In the genomic region with DNA sequence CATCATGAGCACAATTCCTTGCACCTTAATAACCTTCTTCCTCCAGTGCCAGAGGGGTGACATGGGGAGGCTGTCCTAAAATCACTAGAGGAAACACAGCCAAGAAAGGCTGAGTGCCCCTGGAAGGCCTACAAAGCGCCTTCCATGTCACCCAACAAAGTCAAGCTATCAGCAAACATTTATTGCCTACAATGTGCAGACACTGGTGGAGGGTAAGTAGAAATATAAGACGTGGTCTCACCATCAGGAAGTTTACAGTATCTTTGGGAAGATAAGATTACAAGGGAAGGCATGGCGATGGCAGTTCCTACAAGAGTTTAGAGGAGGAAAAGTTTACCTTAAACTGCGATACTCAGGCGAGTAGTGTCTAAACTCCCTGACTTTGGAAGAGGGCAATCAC, we compare ENCODE assay signal across 23 cellular contexts.
"Had no signal": no experiment of that assay in that cellular context is flagged by ENCODE, and none has a peak within 500 bp of the region (broad histone marks: within the 10 kb centered on the region; RNA-seq: fewer than 3 reads in every experiment).

No MANE protein-coding gene starts in this region.

- H3K27me3 Mint-ChIP-seq: central memory CD8-positive, alpha-beta T cell; naive thymus-derived CD8-positive, alpha-beta T cell; stimulated activated memory B cell treated with anti-CD40 and anti-IgM and Interleukin-4, amounts not matched to agents 10 μg/mL and 1 μg/mL and 100 μg/mL, for 72 hours; stimulated activated naive CD8-positive, alpha-beta T cell treated with anti-CD3 and anti-CD28 coated beads, Interleukin-15, Interleukin-2, amounts not matched to agents 100 ng/mL and 50 ng/mL, for 24 hours had no signal

- H3K9me3 ChIP-seq: esophagus squamous epithelium, mucosa of descending colon, ovary, spleen, testis, tibial nerve had no signal

- H3K27me3 ChIP-seq: esophagus squamous epithelium, ovary, spleen, testis, tibial nerve had no signal

- H3K27ac ChIP-seq: epithelial cell of prostate, esophagus squamous epithelium, ovary, spleen, testis had no signal

- H3K27ac Mint-ChIP-seq: progenitor cell of endocrine pancreas; stimulated activated memory B cell treated with anti-CD40 and anti-IgM and Interleukin-4, amounts not matched to agents 10 μg/mL and 1 μg/mL and 100 μg/mL, for 72 hours; stimulated activated naive CD8-positive, alpha-beta T cell treated with anti-CD3 and anti-CD28 coated beads, Interleukin-15, Interleukin-2, amounts not matched to agents 100 ng/mL and 50 ng/mL, for 24 hours had no signal

- DNase-seq: effector memory CD4-positive, alpha-beta T cell; esophagus squamous epithelium; foreskin melanocyte; head of caudate nucleus; hippocampal formation; kidney glomerular epithelial cell; mucosa of descending colon; naive thymus-derived CD8-positive, alpha-beta T cell; nucleus accumbens; ovary; right cardiac atrium; spleen; stimulated activated CD4-positive, alpha-beta T cell treated with anti-CD3 and anti-CD28 coated beads, Interleukin-15, amount 100 ng/mL, for 24 hours; stimulated activated CD4-positive, alpha-beta T cell treated with anti-CD3 and anti-CD28 coated beads, Interleukin-1b, Interleukin-23, amount 100 ng/mL, for 48 hours; stimulated activated CD4-positive, alpha-beta T cell treated with anti-CD3 and anti-CD28 coated beads, Interleukin-4, amount 100 ng/mL, for 24 hours; testis had no signal

- H3K4me3 ChIP-seq: esophagus squamous epithelium, mucosa of descending colon, ovary, spleen, testis, tibial nerve had no signal

- H3K9me3 Mint-ChIP-seq: central memory CD8-positive, alpha-beta T cell; naive thymus-derived CD8-positive, alpha-beta T cell; neural crest cell; stimulated activated memory B cell treated with anti-CD40 and anti-IgM and Interleukin-4, amounts not matched to agents 10 μg/mL and 1 μg/mL and 100 μg/mL, for 72 hours; stimulated activated naive CD8-positive, alpha-beta T cell treated with anti-CD3 and anti-CD28 coated beads, Interleukin-15, Interleukin-2, amounts not matched to agents 100 ng/mL and 50 ng/mL, for 24 hours had no signal

- H3K36me3 ChIP-seq: ovary had no signal

- H3K4me3 Mint-ChIP-seq: central memory CD8-positive, alpha-beta T cell; naive thymus-derived CD8-positive, alpha-beta T cell; neural crest cell; stimulated activated memory B cell treated with anti-CD40 and anti-IgM and Interleukin-4, amounts not matched to agents 10 μg/mL and 1 μg/mL and 100 μg/mL, for 72 hours; stimulated activated naive CD8-positive, alpha-beta T cell treated with anti-CD3 and anti-CD28 coated beads, Interleukin-15, Interleukin-2, amounts not matched to agents 100 ng/mL and 50 ng/mL, for 24 hours had no signal
